Comparison of ENCODE assay signal across 30 cellular contexts in the genomic region with DNA sequence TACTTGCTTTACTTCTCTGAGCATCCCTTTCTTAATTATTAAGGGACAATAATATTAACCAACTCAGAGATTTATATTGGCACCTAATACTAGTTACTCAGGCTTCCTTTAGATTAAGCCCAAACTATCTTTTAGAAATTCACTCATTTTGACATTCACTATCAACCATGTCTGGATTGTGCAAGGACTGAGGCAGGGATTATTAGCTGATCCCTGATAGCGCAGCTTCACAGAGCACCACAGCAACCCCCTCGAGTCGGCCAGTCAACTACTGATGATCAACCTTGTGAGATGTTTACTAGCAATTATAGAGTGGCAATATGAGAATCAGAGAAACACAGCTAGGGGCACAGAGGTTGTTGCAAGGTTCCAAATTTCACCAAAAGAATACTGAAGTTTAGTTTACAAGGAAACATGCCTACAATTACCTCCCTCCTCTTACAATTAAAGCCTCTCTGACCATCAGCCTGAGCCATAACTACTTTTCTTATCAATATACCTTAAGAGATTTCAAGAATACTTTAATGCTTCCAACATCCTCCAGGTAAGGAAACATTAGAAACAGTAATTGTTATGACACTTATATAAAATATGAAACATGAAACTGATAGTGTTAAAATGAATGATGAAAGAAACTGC.
DNase-seq lines count a peak whose midpoint lies in the region; ATAC-seq lines count a peak whose summit lies in the region.
"Had no signal": no experiment of that assay in that cellular context is flagged by ENCODE, and none has a peak within 500 bp of the region (broad histone marks: within the 10 kb centered on the region; RNA-seq: fewer than 3 reads in every experiment).

No MANE protein-coding gene starts in this region.

- ATAC-seq in activated naive CD4-positive, alpha-beta T cell treated with anti-CD3 and anti-CD28 coated beads, Interleukin-2, amount 50 U/mL, for 72 hours: no peak
- ATAC-seq in HG03460 (IDR thresholded peaks at IDR 0.05; ENCODE audit: unreplicated experiment) (no peak), GM18520 (IDR thresholded peaks at IDR 0.05; ENCODE audit: unreplicated experiment) (no peak)
- ATAC-seq: K562, left colon, upper lobe of right lung had no signal

- H3K27ac ChIP-seq in angular gyrus (ENCODE audit: low read depth, low read length): peak overlapping the region; percentile 60
- H3K27ac ChIP-seq in layer of hippocampus (ENCODE audit: low read depth, low read length): peak overlapping the region; percentile 73
- peak overlapping the region; percentile 73 for H3K27ac ChIP-seq in substantia nigra (ENCODE audit: low read depth, low read length, poor library complexity, severe bottlenecking)
- H3K27ac ChIP-seq: BLaER1, hepatocyte, neural progenitor cell, parathyroid adenoma, right lobe of liver, SJSA1, upper lobe of right lung, WERI-Rb-1 had no signal

- no peak overlapping the region for H3K27ac Mint-ChIP-seq in activated naive CD4-positive, alpha-beta T cell treated with anti-CD3 and anti-CD28 coated beads, Interleukin-2, amount 50 U/mL, for 72 hours
- H3K27ac Mint-ChIP-seq: activated CD4-positive, alpha-beta T cell treated with anti-CD3 and anti-CD28 coated beads, Interleukin-2, amount 10 ng/mL, durations not matched to agents 7 days and 5 days; activated naive CD8-positive, alpha-beta T cell treated with anti-CD3 and anti-CD28 coated beads, Interleukin-2, amount 10 ng/mL, durations not matched to agents 7 days and 5 days; neural progenitor cell had no signal

- no peaks in the 10 kb centered on the region for H3K36me3 Mint-ChIP-seq in activated naive CD4-positive, alpha-beta T cell treated with anti-CD3 and anti-CD28 coated beads, Interleukin-2, amount 50 U/mL, for 72 hours
- H3K36me3 Mint-ChIP-seq: activated naive CD8-positive, alpha-beta T cell treated with anti-CD3 and anti-CD28 coated beads, Interleukin-2, amount 10 ng/mL, durations not matched to agents 7 days and 5 days had no signal

- peak; percentile 24 for DNase-seq in G401 (ENCODE audit: low spot score)
- no peak for DNase-seq in substantia nigra (lab: John Stamatoyannopoulos, UW)
- no peak for DNase-seq in activated naive CD4-positive, alpha-beta T cell treated with anti-CD3 and anti-CD28 coated beads, Interleukin-2, amount 50 U/mL, for 72 hours (ENCODE audit: low spot score in 2 of 2)
- DNase-seq: ACHN; activated CD4-positive, alpha-beta T cell treated with anti-CD3 and anti-CD28 coated beads, Interleukin-2, amount 10 ng/mL, durations not matched to agents 7 days and 5 days; activated effector memory CD4-positive, alpha-beta T cell treated with anti-CD3 and anti-CD28 coated beads, Interleukin-2, amount 50 U/mL, for 16 hours; activated naive CD8-positive, alpha-beta T cell treated with anti-CD3 and anti-CD28 coated beads, Interleukin-2, amount 10 ng/mL, durations not matched to agents 7 days and 5 days; activated T-cell treated with anti-CD3 and anti-CD28 coated beads, Interleukin-2, amount 50 U/mL, for 1 hour; dermis blood vessel endothelial cell; esophagus squamous epithelium; foreskin melanocyte; left colon; mesendoderm; NCI-H1092; NCI-H1694 treated with DMSO at 0.1 percent for 48 hours; right lobe of liver; stimulated activated CD4-positive, alpha-beta T cell treated with anti-CD3 and anti-CD28 coated beads, Interleukin-12 subunit alpha, Interleukin-12 subunit beta, amount 100 ng/mL, for 4 hours; stimulated activated CD4-positive, alpha-beta T cell treated with anti-CD3 and anti-CD28 coated beads, Interleukin-4, amount 100 ng/mL, for 1 hour; upper lobe of right lung; WERI-Rb-1 had no signal

- in situ Hi-C loops in G401 (cut with HindIII; ENCODE audit: low sequenced_read_pairs): no loop called here

- H3K9me3 Mint-ChIP-seq in activated naive CD4-positive, alpha-beta T cell treated with anti-CD3 and anti-CD28 coated beads, Interleukin-2, amount 50 U/mL, for 72 hours: no peaks in the 10 kb centered on the region
- H3K9me3 Mint-ChIP-seq: activated CD4-positive, alpha-beta T cell treated with anti-CD3 and anti-CD28 coated beads, Interleukin-2, amount 10 ng/mL, durations not matched to agents 7 days and 5 days; activated naive CD8-positive, alpha-beta T cell treated with anti-CD3 and anti-CD28 coated beads, Interleukin-2, amount 10 ng/mL, durations not matched to agents 7 days and 5 days; neural progenitor cell had no signal

- H3K27me3 ChIP-seq in layer of hippocampus (ENCODE audit: control insufficient read depth, insufficient read depth, low read length): no peaks in the 10 kb centered on the region
- H3K27me3 ChIP-seq: BLaER1, esophagus squamous epithelium, hepatocyte, neural progenitor cell, right lobe of liver, SJSA1, upper lobe of right lung had no signal
